In genomic region chr5:15520856-15521255, GRCh38 we compare ENCODE assay signal across 25 cellular contexts. TPM values are rescaled to one million over a fixed set of nuclear protein-coding genes. Genes with fewer than 3 reads are reported as not detected.
"Had no signal": no experiment of that assay in that cellular context is flagged by ENCODE, and none has a peak within 500 bp of the region (broad histone marks: within the 10 kb centered on the region; RNA-seq: fewer than 3 reads in every experiment).

No MANE protein-coding gene starts in this region.

- H3K36me3 Mint-ChIP-seq: activated CD4-positive, alpha-beta memory T cell treated with anti-CD3 and anti-CD28 coated beads for 36 hours; activated naive CD8-positive, alpha-beta T cell treated with anti-CD3 and anti-CD28 coated beads for 36 hours; stimulated activated naive B cell treated with anti-CD40 and anti-IgM and Interleukin-4, amounts not matched to agents 10 μg/mL and 1 μg/mL and 100 μg/mL, for 72 hours had no signal

- H3K4me3 ChIP-seq: adrenal gland, ascending aorta, coronary artery, left lung, lung, psoas muscle, suprapubic skin, tibial artery had no signal

- H3K27ac Mint-ChIP-seq: activated CD4-positive, alpha-beta memory T cell treated with anti-CD3 and anti-CD28 coated beads for 36 hours; activated CD4-positive, alpha-beta T cell treated with anti-CD3 and anti-CD28 coated beads, Interleukin-2, amount 10 ng/mL, durations not matched to agents 24 days and 14 days; activated naive CD4-positive, alpha-beta T cell treated with anti-CD3 and anti-CD28 coated beads for 36 hours; activated naive CD8-positive, alpha-beta T cell treated with anti-CD3 and anti-CD28 coated beads for 36 hours; activated T-helper 1 cell treated with anti-CD3 and anti-CD28 coated beads, Interleukin-12 subunit alpha, Interleukin-12 subunit beta, Interleukin-2, Interleukin-4 antibody, amounts not matched to agents 30 ng/mL and 10 ng/mL and 1 ng/mL, durations not matched to agents 14 hours and 24 hours and 36 hours; nephron progenitor cell; stimulated activated naive B cell treated with anti-CD40 and anti-IgM and Interleukin-4, amounts not matched to agents 10 μg/mL and 1 μg/mL and 100 μg/mL, for 72 hours had no signal

- H3K4me1 Mint-ChIP-seq: activated CD4-positive, alpha-beta T cell treated with anti-CD3 and anti-CD28 coated beads, Interleukin-2, amount 10 ng/mL, durations not matched to agents 24 days and 14 days; activated naive CD8-positive, alpha-beta T cell treated with anti-CD3 and anti-CD28 coated beads for 36 hours; stimulated activated naive B cell treated with anti-CD40 and anti-IgM and Interleukin-4, amounts not matched to agents 10 μg/mL and 1 μg/mL and 100 μg/mL, for 72 hours had no signal

- DNase-seq: activated CD4-positive, alpha-beta memory T cell treated with anti-CD3 and anti-CD28 coated beads for 36 hours; activated CD4-positive, alpha-beta T cell treated with anti-CD3 and anti-CD28 coated beads, Interleukin-2, amount 10 ng/mL, durations not matched to agents 24 days and 14 days; activated CD8-positive, alpha-beta memory T cell treated with anti-CD3 and anti-CD28 coated beads, Interleukin-2, amount 50 U/mL, for 4 hours; activated effector memory CD4-positive, alpha-beta T cell treated with anti-CD3 and anti-CD28 coated beads, Interleukin-2, amount 50 U/mL, for 16 hours; activated naive CD4-positive, alpha-beta T cell treated with anti-CD3 and anti-CD28 coated beads for 36 hours; activated naive CD8-positive, alpha-beta T cell treated with anti-CD3 and anti-CD28 coated beads for 36 hours; activated T-cell treated with anti-CD3 and anti-CD28 coated beads, Interleukin-2, amount 50 U/mL, for 1 hour; adrenal gland; left lung; nephron progenitor cell; psoas muscle; stimulated activated CD4-positive, alpha-beta T cell treated with anti-CD3 and anti-CD28 coated beads, Interleukin-15, amount 100 ng/mL, for 24 hours; stimulated activated CD4-positive, alpha-beta T cell treated with anti-CD3 and anti-CD28 coated beads, Interleukin-2, amount 100 ng/mL, for 24 hours; stimulated activated naive B cell treated with anti-CD40 and anti-IgM and Interleukin-4, amounts not matched to agents 10 μg/mL and 1 μg/mL and 100 μg/mL, for 72 hours; tibial artery had no signal

- H3K9ac ChIP-seq: parathyroid adenoma had no signal

- H3K4me1 ChIP-seq: left lung, parathyroid adenoma, psoas muscle, suprapubic skin had no signal

- H3K9me3 ChIP-seq: adrenal gland, ascending aorta, psoas muscle, suprapubic skin, tibial artery had no signal

- H3K79me2 ChIP-seq: parathyroid adenoma had no signal

- H3K27ac ChIP-seq: adrenal gland, ascending aorta, brain microvascular endothelial cell, coronary artery, left lung, parathyroid adenoma, psoas muscle, suprapubic skin, tibial artery had no signal

- H3K4me3 Mint-ChIP-seq: activated CD4-positive, alpha-beta memory T cell treated with anti-CD3 and anti-CD28 coated beads for 36 hours; activated CD4-positive, alpha-beta T cell treated with anti-CD3 and anti-CD28 coated beads, Interleukin-2, amount 10 ng/mL, durations not matched to agents 24 days and 14 days; activated naive CD4-positive, alpha-beta T cell treated with anti-CD3 and anti-CD28 coated beads for 36 hours; activated naive CD8-positive, alpha-beta T cell treated with anti-CD3 and anti-CD28 coated beads for 36 hours; activated T-helper 1 cell treated with anti-CD3 and anti-CD28 coated beads, Interleukin-12 subunit alpha, Interleukin-12 subunit beta, Interleukin-2, Interleukin-4 antibody, amounts not matched to agents 30 ng/mL and 10 ng/mL and 1 ng/mL, durations not matched to agents 14 hours and 24 hours and 36 hours; nephron progenitor cell; stimulated activated naive B cell treated with anti-CD40 and anti-IgM and Interleukin-4, amounts not matched to agents 10 μg/mL and 1 μg/mL and 100 μg/mL, for 72 hours had no signal

- ATAC-seq: esophagus mucosa; left lung; psoas muscle; stimulated activated naive B cell treated with anti-CD40 and anti-IgM and Interleukin-4, amounts not matched to agents 10 μg/mL and 1 μg/mL and 100 μg/mL, for 72 hours had no signal

- H3K27me3 ChIP-seq: adrenal gland, ascending aorta, brain microvascular endothelial cell, left lung, suprapubic skin, tibial artery had no signal

- H3K27me3 Mint-ChIP-seq: activated CD4-positive, alpha-beta memory T cell treated with anti-CD3 and anti-CD28 coated beads for 36 hours; activated CD4-positive, alpha-beta T cell treated with anti-CD3 and anti-CD28 coated beads, Interleukin-2, amount 10 ng/mL, durations not matched to agents 24 days and 14 days; stimulated activated naive B cell treated with anti-CD40 and anti-IgM and Interleukin-4, amounts not matched to agents 10 μg/mL and 1 μg/mL and 100 μg/mL, for 72 hours had no signal

- H2AFZ ChIP-seq: parathyroid adenoma had no signal

- H3K36me3 ChIP-seq: adrenal gland, brain microvascular endothelial cell, left lung, suprapubic skin, tibial artery had no signal

RNA-seq across cellular contexts. Expression of gene FBXL7, which starts 20.9 kb away (rescaled TPM):
- total RNA-seq: activated CD4-positive, alpha-beta memory T cell treated with anti-CD3 and anti-CD28 coated beads for 36 hours; activated CD4-positive, alpha-beta T cell treated with anti-CD3 and anti-CD28 coated beads, Interleukin-2, amount 10 ng/mL, durations not matched to agents 24 days and 14 days; activated CD8-positive, alpha-beta memory T cell treated with anti-CD3 and anti-CD28 coated beads for 36 hours; activated naive CD4-positive, alpha-beta T cell treated with anti-CD3 and anti-CD28 coated beads for 36 hours; activated naive CD8-positive, alpha-beta T cell treated with anti-CD3 and anti-CD28 coated beads for 36 hours; activated T-helper 1 cell treated with anti-CD3 and anti-CD28 coated beads, Interleukin-12 subunit alpha, Interleukin-12 subunit beta, Interleukin-2, Interleukin-4 antibody, amounts not matched to agents 30 ng/mL and 10 ng/mL and 1 ng/mL, durations not matched to agents 14 hours and 24 hours and 36 hours; T-helper 1 cell treated with Interleukin-12 subunit alpha and Interleukin-12 subunit beta and Interleukin-4 antibody, amounts not matched to agents 30 ng/mL and 1 ng/mL, for 36 hours had no signal
